In genomic region chr20:45832619-45833018, GRCh38 we compare ENCODE assay signal across 11 cellular contexts. TPM values are rescaled to one million over a fixed set of nuclear protein-coding genes. Genes with fewer than 3 reads are reported as not detected.
DNase-seq lines count a peak whose midpoint lies in the region; ATAC-seq and TF ChIP-seq lines count a peak whose summit lies in the region.
"Had no signal": no experiment of that assay in that cellular context is flagged by ENCODE, and none has a peak within 500 bp of the region (broad histone marks: within the 10 kb centered on the region; RNA-seq: fewer than 3 reads in every experiment).

No MANE protein-coding gene starts in this region.

- no peaks in the 10 kb centered on the region for H3K9me3 ChIP-seq in left ventricle myocardium inferior (replicated peaks)
- no peaks in the 10 kb centered on the region for H3K9me3 ChIP-seq in uterus

- H3K27ac ChIP-seq in left ventricle myocardium inferior (replicated peaks): peak overlapping the region; percentile 96
- peak overlapping the region; percentile 87 for H3K27ac ChIP-seq in cingulate gyrus (ENCODE audit: low read depth, low read length)
- H3K27ac ChIP-seq in uterus: peak overlapping the region; percentile 93 to 96

- H3K9me3 Mint-ChIP-seq in natural killer cell treated with Interleukin-12 subunit alpha and Interleukin-12 subunit beta and Interleukin-15 and Interleukin-18, amount 100 ng/mL, for 72 hours: no peaks in the 10 kb centered on the region

- peak overlapping the region; percentile 1 to 78 for H3K27ac Mint-ChIP-seq in natural killer cell treated with Interleukin-12 subunit alpha and Interleukin-12 subunit beta and Interleukin-15 and Interleukin-18, amount 100 ng/mL, for 72 hours

- peaks cover 9 to 10% of the 10 kb centered on the region in 2 donors for H3K4me1 Mint-ChIP-seq in natural killer cell treated with Interleukin-12 subunit alpha and Interleukin-12 subunit beta and Interleukin-15 and Interleukin-18, amount 100 ng/mL, for 72 hours (ENCODE audit: low read depth in 2 of 2)

- H3K36me3 Mint-ChIP-seq in natural killer cell treated with Interleukin-12 subunit alpha and Interleukin-12 subunit beta and Interleukin-15 and Interleukin-18, amount 100 ng/mL, for 72 hours: no peaks in the 10 kb centered on the region

- peak overlapping the region; percentile 85 for H3K4me3 Mint-ChIP-seq in natural killer cell treated with Interleukin-12 subunit alpha and Interleukin-12 subunit beta and Interleukin-15 and Interleukin-18, amount 100 ng/mL, for 72 hours

- H3K4me1 ChIP-seq in left ventricle myocardium inferior (peaks cover 56% of the 10 kb centered on the region), uterus (peaks cover 12 to 13% of the 10 kb centered on the region in 2 donors)

- no peak for TF ChIP-seq POLR2A in uterus (IDR thresholded peaks at IDR 0.05)

- DNase-seq in left ventricle myocardium inferior (no peak), left cardiac atrium (no peak), uterus (no peak), AG20443 (ENCODE audit: low spot score) (no peak)
- DNase-seq in natural killer cell treated with Interleukin-12 subunit alpha and Interleukin-12 subunit beta and Interleukin-15 and Interleukin-18, amount 100 ng/mL, for 72 hours (ENCODE audit: low spot score): peak; percentile 15
- no peak for DNase-seq in activated CD8-positive, alpha-beta memory T cell treated with anti-CD3 and anti-CD28 coated beads, Interleukin-2, amount 50 U/mL, for 4 hours
- DNase-seq: COR-L47; effector CD8-positive, alpha-beta T cell had no signal

- H3K4me3 ChIP-seq in left ventricle myocardium inferior (peak overlapping the region; percentile 89), uterus (peak overlapping the region in 1 of 2 donors; percentile 83)

- H3K27me3 Mint-ChIP-seq in natural killer cell treated with Interleukin-12 subunit alpha and Interleukin-12 subunit beta and Interleukin-15 and Interleukin-18, amount 100 ng/mL, for 72 hours: peaks cover 0 to 3% of the 10 kb centered on the region in 2 donors

- H3K27me3 ChIP-seq in left ventricle myocardium inferior (ENCODE audit: low read depth): no peaks in the 10 kb centered on the region
- H3K27me3 ChIP-seq in uterus: no peaks in the 10 kb centered on the region

- intact Hi-C loops in left ventricle myocardium inferior (cut with micrococcal nuclease): no loop called here
- intact Hi-C loops in left cardiac atrium (cut with DNase I): no loop called here
- intact Hi-C loops in uterus (cut with DNase I; ENCODE audit: low total_unique reads): no loop called here

- ATAC-seq in left cardiac atrium: no peak
- ATAC-seq in natural killer cell treated with Interleukin-12 subunit alpha and Interleukin-12 subunit beta and Interleukin-15 and Interleukin-18, amount 100 ng/mL, for 72 hours: no peak
- no peak for ATAC-seq in GM18873 (IDR thresholded peaks at IDR 0.05; ENCODE audit: low FRiP score, unreplicated experiment)

- peaks cover 9% of the 10 kb centered on the region for H3K36me3 ChIP-seq in left ventricle myocardium inferior
- no peaks in the 10 kb centered on the region for H3K36me3 ChIP-seq in uterus

- TF ChIP-seq CTCF in left ventricle myocardium inferior (IDR thresholded peaks at IDR 0.05; ENCODE audit: borderline replicate concordance) (no peak), uterus (IDR thresholded peaks at IDR 0.05) (no peak)

RNA-seq across cellular contexts. Expression of gene SNX21, which starts 1.0 kb away (rescaled TPM):
- total RNA-seq in left ventricle myocardium inferior (24.7 TPM), left cardiac atrium (10 to 100 TPM; 23.2 to 30.2 TPM), uterus (100 to 1,000 TPM in 1 of 4 donors, 10 to 100 TPM in 3; 56.5 to 145 (median 63.2) TPM)
- 1 to 10 TPM; 1.5 to 2.2 TPM for total RNA-seq in natural killer cell treated with Interleukin-12 subunit alpha and Interleukin-12 subunit beta and Interleukin-15 and Interleukin-18, amount 100 ng/mL, for 72 hours

RNA-seq across cellular contexts. Expression of gene TNNC2, which starts 5.5 kb away (rescaled TPM):
- 0.33 TPM for total RNA-seq in left ventricle myocardium inferior
- total RNA-seq in left cardiac atrium: under 1 TPM in 1 of 2 donors, not detected in 1; 0.32 TPM
- not detected for total RNA-seq in natural killer cell treated with Interleukin-12 subunit alpha and Interleukin-12 subunit beta and Interleukin-15 and Interleukin-18, amount 100 ng/mL, for 72 hours
- total RNA-seq in uterus: 1 to 10 TPM in 1 of 4 donors, under 1 TPM in 1, not detected in 2; 0.59 to 1.3 TPM
- total RNA-seq: activated CD8-positive, alpha-beta memory T cell treated with anti-CD3 and anti-CD28 coated beads for 36 hours had no signal

RNA-seq across cellular contexts. Expression of gene UBE2C, which starts 20.2 kb away (rescaled TPM):
- 0.91 TPM for total RNA-seq in left ventricle myocardium inferior
- total RNA-seq in left cardiac atrium: 1 to 10 TPM in 1 of 2 donors, under 1 TPM in 1; 0.73 to 1.6 TPM
- 100 to 1,000 TPM in 1 of 2 donors, 10 to 100 TPM in 1; 89.7 to 139 TPM for total RNA-seq in natural killer cell treated with Interleukin-12 subunit alpha and Interleukin-12 subunit beta and Interleukin-15 and Interleukin-18, amount 100 ng/mL, for 72 hours
- total RNA-seq in uterus: 10 to 100 TPM in 1 of 4 donors, not detected in 3; 12.4 TPM

RNA-seq across cellular contexts. Expression of gene ACOT8, which starts 24.6 kb away (rescaled TPM):
- total RNA-seq in left ventricle myocardium inferior (32.1 TPM), left cardiac atrium (10 to 100 TPM; 20.2 to 21.4 TPM), uterus (10 to 100 TPM; 17.2 to 31.5 (median 23.5) TPM)
- total RNA-seq in natural killer cell treated with Interleukin-12 subunit alpha and Interleukin-12 subunit beta and Interleukin-15 and Interleukin-18, amount 100 ng/mL, for 72 hours: 10 to 100 TPM; 24.4 to 26.2 TPM

RNA-seq across cellular contexts. Expression of gene ZSWIM3, which starts 24.8 kb away (rescaled TPM):
- total RNA-seq in left ventricle myocardium inferior (2.0 TPM), left cardiac atrium (1 to 10 TPM; 1.7 to 2.5 TPM), uterus (1 to 10 TPM; 3.1 to 9.2 (median 4.3) TPM)
- 1 to 10 TPM; 5.5 to 6.4 TPM for total RNA-seq in natural killer cell treated with Interleukin-12 subunit alpha and Interleukin-12 subunit beta and Interleukin-15 and Interleukin-18, amount 100 ng/mL, for 72 hours

Comparison
In these comparisons a context has a peak if more than half of its experiments do, and no peak if none do; other contexts are left out.
1. RNA of gene UBE2C, which starts 20.2 kb away (total RNA-seq): 89.7 to 139 TPM in natural killer cell treated with Interleukin-12 subunit alpha and Interleukin-12 subunit beta and Interleukin-15 and Interleukin-18, amount 100 ng/mL, for 72 hours; 0.73 to 1.6 TPM in left cardiac atrium, 0.91 TPM in left ventricle myocardium inferior (single experiment) and 12.4 TPM in uterus; every median in the first group is over 4 times any median in the second.
2. Peak in every context shown above with its lines, with median percentiles within 50 percentile points of each other: H3K27ac ChIP-seq.